ENCODE assay signal across 20 cellular contexts in the genomic region with DNA sequence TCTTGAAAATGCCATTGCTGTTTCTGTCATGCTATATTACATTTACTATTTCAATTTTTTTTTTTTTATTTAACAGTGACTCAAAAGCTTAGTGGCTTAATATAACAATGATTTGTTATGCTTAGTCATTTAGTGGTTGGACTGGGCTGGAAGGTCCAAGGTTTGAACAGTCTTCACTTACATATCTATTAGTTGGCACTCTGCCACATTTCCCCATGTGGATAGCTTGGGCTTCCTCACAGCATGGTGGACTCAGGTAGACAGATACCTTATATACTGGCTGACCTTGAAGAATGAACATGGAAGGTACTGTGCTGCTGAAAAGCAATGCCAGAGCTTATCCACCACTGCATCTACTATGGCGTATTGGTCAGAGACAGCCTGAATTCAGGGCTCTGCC.
"Had no signal": no experiment of that assay in that cellular context is flagged by ENCODE, and none has a peak within 500 bp of the region (broad histone marks: within the 10 kb centered on the region; RNA-seq: fewer than 3 reads in every experiment).

No MANE protein-coding gene starts in this region.

- H3K36me3 ChIP-seq: gastrocnemius medialis, lower lobe of right lung, neural progenitor cell, prostate gland, right atrium auricular region, spleen, tibial artery had no signal

- H3K9me3 ChIP-seq: prostate gland, testis had no signal

- H3K27ac ChIP-seq: gastrocnemius medialis, lower lobe of right lung, neural progenitor cell, parathyroid adenoma, prostate gland, right atrium auricular region, skin epidermis, spleen, testis, tibial artery had no signal

- H3K4me1 ChIP-seq: gastrocnemius medialis, lower lobe of right lung, neural progenitor cell, parathyroid adenoma, prostate gland, right atrium auricular region, spleen, testis, tibial artery had no signal

- H2AFZ ChIP-seq: neural progenitor cell, parathyroid adenoma had no signal

- H3K9ac ChIP-seq: neural progenitor cell, parathyroid adenoma had no signal

- H3K79me2 ChIP-seq: parathyroid adenoma had no signal

- DNase-seq: cortex of kidney; effector memory CD8-positive, alpha-beta T cell; gastrocnemius medialis; head of caudate nucleus; left ventricle myocardium superior; lower lobe of right lung; mesenchymal stem cell; mucosa of descending colon; naive thymus-derived CD4-positive, alpha-beta T cell; spleen; stimulated activated CD4-positive, alpha-beta T cell treated with anti-CD3 and anti-CD28 coated beads, Interleukin-4, amount 100 ng/mL, for 4 hours; stimulated activated naive CD8-positive, alpha-beta T cell treated with anti-CD3 and anti-CD28 coated beads, Interleukin-15, Interleukin-2, amounts not matched to agents 100 U/mL and 50 U/mL, for 24 hours; substantia nigra; testis; tibial artery had no signal

- H3K4me3 ChIP-seq: gastrocnemius medialis, lower lobe of right lung, mucosa of descending colon, neural progenitor cell, prostate gland, right atrium auricular region, skin epidermis, spleen, testis, tibial artery had no signal

- H3K4me2 ChIP-seq: neural progenitor cell had no signal

- H3K27me3 ChIP-seq: gastrocnemius medialis, neural progenitor cell, right atrium auricular region, spleen, testis, tibial artery had no signal
